ENCODE assay signal across 21 cellular contexts in genomic region chr6:142384455-142385332, GRCh38.
DNase-seq lines count a peak whose midpoint lies in the region; ATAC-seq and TF ChIP-seq lines count a peak whose summit lies in the region.
"Had no signal": no experiment of that assay in that cellular context is flagged by ENCODE, and none has a peak within 500 bp of the region (broad histone marks: within the 10 kb centered on the region; RNA-seq: fewer than 3 reads in every experiment).

No MANE protein-coding gene starts in this region.

- DNase-seq in EL (peak; percentile 85), LNCaP clone FGC (ENCODE audit: low read depth) (no peak), choroid plexus epithelial cell (ENCODE audit: low read depth) (peak; percentile 33), neural crest cell (ENCODE audit: low read depth, low spot score) (no peak), NCI-H2196 treated with DMSO at 0.1 percent for 48 hours (lab: John Stamatoyannopoulos, UW; ENCODE audit: unreplicated experiment) (no peak), RKO (ENCODE audit: low spot score) (no peak)
- no peak for DNase-seq in activated naive CD4-positive, alpha-beta T cell treated with Interleukin-2 at 50 U/mL for 16 hours
- DNase-seq: activated CD4-positive, alpha-beta memory T cell treated with anti-CD3 and anti-CD28 coated beads for 36 hours; activated naive CD4-positive, alpha-beta T cell treated with anti-CD3 and anti-CD28 coated beads, Interleukin-2, amount 10 ng/mL, durations not matched to agents 7 days and 5 days; activated T-cell treated with anti-CD3 and anti-CD28 coated beads, Interleukin-2, amount 50 U/mL, for 1 hour; BE2C; glutamatergic neuron; NCI-H146; NK-92 treated with Interleukin-12 subunit alpha and Interleukin-12 subunit beta, amount 100 ng/mL, for 24 hours; Right ventricle myocardium superior; stimulated activated CD4-positive, alpha-beta T cell treated with anti-CD3 and anti-CD28 coated beads, Interleukin-4, amount 100 ng/mL, for 24 hours; uterus had no signal

- no peaks in the 10 kb centered on the region for H3K9me3 Mint-ChIP-seq in neural crest cell
- H3K9me3 Mint-ChIP-seq: activated CD4-positive, alpha-beta memory T cell treated with anti-CD3 and anti-CD28 coated beads for 36 hours; activated naive CD4-positive, alpha-beta T cell treated with anti-CD3 and anti-CD28 coated beads, Interleukin-2, amount 10 ng/mL, durations not matched to agents 7 days and 5 days; brain; T-helper 1 cell treated with Interleukin-12 subunit alpha and Interleukin-12 subunit beta and Interleukin-4 antibody, amounts not matched to agents 30 μg/mL and 1 μg/mL, for 36 hours; WTC11 had no signal

- H3K4me3 Mint-ChIP-seq in neural crest cell = no peak overlapping the region
- H3K4me3 Mint-ChIP-seq: activated CD4-positive, alpha-beta memory T cell treated with anti-CD3 and anti-CD28 coated beads for 36 hours; activated naive CD4-positive, alpha-beta T cell treated with anti-CD3 and anti-CD28 coated beads, Interleukin-2, amount 10 ng/mL, durations not matched to agents 7 days and 5 days; brain; T-helper 1 cell treated with Interleukin-12 subunit alpha and Interleukin-12 subunit beta and Interleukin-4 antibody, amounts not matched to agents 30 μg/mL and 1 μg/mL, for 36 hours; WTC11 had no signal

- H3K36me3 Mint-ChIP-seq in neural crest cell (ENCODE audit: low read depth) = peaks cover 7% of the 10 kb centered on the region
- H3K36me3 Mint-ChIP-seq: activated CD4-positive, alpha-beta memory T cell treated with anti-CD3 and anti-CD28 coated beads for 36 hours; activated naive CD4-positive, alpha-beta T cell treated with anti-CD3 and anti-CD28 coated beads, Interleukin-2, amount 10 ng/mL, durations not matched to agents 7 days and 5 days; brain; WTC11 had no signal

- no peak for ATAC-seq in HG03159 (IDR thresholded peaks at IDR 0.05; ENCODE audit: unreplicated experiment)
- ATAC-seq: WTC11 had no signal

- H3K4me1 Mint-ChIP-seq in neural crest cell = peaks cover 44% of the 10 kb centered on the region
- H3K4me1 Mint-ChIP-seq: activated naive CD4-positive, alpha-beta T cell treated with anti-CD3 and anti-CD28 coated beads, Interleukin-2, amount 10 ng/mL, durations not matched to agents 7 days and 5 days had no signal

- H3K27ac Mint-ChIP-seq in neural crest cell (ENCODE audit: unreplicated experiment) = peak overlapping the region; percentile 19
- H3K27ac Mint-ChIP-seq: activated CD4-positive, alpha-beta memory T cell treated with anti-CD3 and anti-CD28 coated beads for 36 hours; activated naive CD4-positive, alpha-beta T cell treated with anti-CD3 and anti-CD28 coated beads, Interleukin-2, amount 10 ng/mL, durations not matched to agents 7 days and 5 days; brain; T-helper 1 cell treated with Interleukin-12 subunit alpha and Interleukin-12 subunit beta and Interleukin-4 antibody, amounts not matched to agents 30 μg/mL and 1 μg/mL, for 36 hours; WTC11 had no signal

- TF ChIP-seq CTCF in LNCaP clone FGC (IDR thresholded peaks at IDR 0.05; ENCODE audit: control insufficient read depth, extremely low read depth, insufficient read depth) (no peak), choroid plexus epithelial cell (conservative IDR thresholded peaks at IDR 0.05; ENCODE audit: low read depth, low read length) (no peak), neural crest cell (conservative IDR thresholded peaks at IDR 0.05) (no peak)

- H3K4me3 ChIP-seq in LNCaP clone FGC (ENCODE audit: low read depth, low read length) (0 out of 2 replicates have a peak overlapping the region, but pooled peaks have one; percentile 3), choroid plexus epithelial cell (ENCODE audit: low read depth, low read length) (no peak overlapping the region)
- H3K4me3 ChIP-seq: uterus had no signal

- no peaks in the 10 kb centered on the region for H3K27me3 Mint-ChIP-seq in neural crest cell (ENCODE audit: low read depth)
- H3K27me3 Mint-ChIP-seq: activated naive CD4-positive, alpha-beta T cell treated with anti-CD3 and anti-CD28 coated beads, Interleukin-2, amount 10 ng/mL, durations not matched to agents 7 days and 5 days; brain had no signal

Comparison
In these comparisons a context has a peak if more than half of its experiments do, and no peak if none do; other contexts are left out.
1. DNase-seq: peak in EL (single experiment) and choroid plexus epithelial cell (single experiment); none in LNCaP clone FGC (single experiment), neural crest cell (single experiment), activated naive CD4-positive, alpha-beta T cell treated with Interleukin-2 at 50 U/mL for 16 hours (single experiment), NCI-H2196 treated with DMSO at 0.1 percent for 48 hours (single experiment) and RKO (single experiment).